In the genomic region with DNA sequence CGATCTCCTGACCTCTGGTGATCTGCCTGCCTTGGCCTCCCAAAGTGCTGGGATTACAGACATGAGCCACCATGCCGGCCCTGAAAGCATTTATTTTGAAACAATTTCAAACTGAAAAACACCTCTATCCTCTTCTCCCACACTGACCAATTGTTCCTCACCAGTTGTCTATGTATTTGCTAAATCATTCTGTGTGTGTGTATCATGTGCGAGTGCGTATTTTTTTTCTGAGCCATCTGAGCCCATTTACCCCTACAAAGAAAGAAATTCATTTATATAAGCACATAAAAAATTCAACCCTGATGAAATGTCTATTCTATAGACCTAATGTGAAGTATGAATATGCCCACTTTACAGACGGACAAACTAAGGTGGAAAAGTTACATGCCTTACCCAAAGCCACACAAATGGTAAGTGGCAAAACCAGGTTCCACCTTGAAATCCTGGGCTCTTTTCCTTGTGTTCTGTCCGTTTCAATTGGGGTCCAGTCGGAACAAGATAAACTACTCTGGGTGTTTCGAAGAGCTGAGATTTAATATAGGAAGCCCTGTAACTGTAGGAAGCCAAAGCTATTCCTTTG, we compare ENCODE assay signal across 20 cellular contexts. TPM values are rescaled to one million over a fixed set of nuclear protein-coding genes. Genes with fewer than 3 reads are reported as not detected.
DNase-seq lines count a peak whose midpoint lies in the region; ATAC-seq, FAIRE-seq and TF ChIP-seq lines count a peak whose summit lies in the region.
"Had no signal": no experiment of that assay in that cellular context is flagged by ENCODE, and none has a peak within 500 bp of the region (broad histone marks: within the 10 kb centered on the region; RNA-seq: fewer than 3 reads in every experiment).

No MANE protein-coding gene starts in this region.

- no peaks in the 10 kb centered on the region for H3K79me2 ChIP-seq in PC-3 (ENCODE audit: low read length)
- no peaks in the 10 kb centered on the region for H3K79me2 ChIP-seq in K562 (ENCODE audit: control insufficient read depth, insufficient read depth, low read length)

- H4K20me1 ChIP-seq in PC-3 (ENCODE audit: low read length) (no peaks in the 10 kb centered on the region), K562 (replicated peaks; ENCODE audit: control insufficient read depth, insufficient read depth, low read length) (no peaks in the 10 kb centered on the region; the same call in 1 of the 2 replicates)

- FAIRE-seq in K562 (lab: Jason Lieb, UNC) (no peak), pancreas (lab: Jason Lieb, UNC) (no peak)

- intact Hi-C loops in PC-3 (cut with micrococcal nuclease) (no loop called here), K562 (cut with micrococcal nuclease) (no loop called here), pancreas (cut with DNase I) (no loop called here)

- H3K4me2 ChIP-seq in PC-3 (ENCODE audit: low read length): peak overlapping the region; percentile 69
- H3K4me2 ChIP-seq in K562 (ENCODE audit: insufficient read depth, low read length): no peak overlapping the region

- H3K27ac Mint-ChIP-seq in activated naive CD4-positive, alpha-beta T cell treated with anti-CD3 and anti-CD28 coated beads, Interleukin-2, amount 50 U/mL, for 72 hours: peak overlapping the region; percentile 73 to 94
- peak overlapping the region; percentile 76 for H3K27ac Mint-ChIP-seq in stimulated activated memory B cell treated with anti-CD40 and anti-IgM and Interleukin-4, amounts not matched to agents 10 μg/mL and 1 μg/mL and 100 μg/mL, for 72 hours

- peaks cover 43% of the 10 kb centered on the region for H3K4me1 Mint-ChIP-seq in stimulated activated memory B cell treated with anti-CD40 and anti-IgM and Interleukin-4, amounts not matched to agents 10 μg/mL and 1 μg/mL and 100 μg/mL, for 72 hours

- H3F3A ChIP-seq in PC-3 (ENCODE audit: low read length, unreplicated experiment): no peaks in the 10 kb centered on the region

- H3K9me3 ChIP-seq in PC-3 (ENCODE audit: low read length) (no peaks in the 10 kb centered on the region), K562 (replicated peaks; ENCODE audit: control insufficient read depth, insufficient read depth, low read depth, low read length) (no peaks in the 10 kb centered on the region), pancreas (no peaks in the 10 kb centered on the region)
- H3K9me3 ChIP-seq: stomach had no signal

- H3K27me3 ChIP-seq in PC-3 (ENCODE audit: low read length): no peaks in the 10 kb centered on the region
- H3K27me3 ChIP-seq in K562 (ENCODE audit: control insufficient read depth in 2 of 2, insufficient read depth in 2 of 2, low read length in 2 of 2): peaks cover 45 to 79% of the 10 kb centered on the region in 2 experiments
- no peaks in the 10 kb centered on the region for H3K27me3 ChIP-seq in pancreas

- H3K9ac ChIP-seq in PC-3 (ENCODE audit: low read length) (no peak overlapping the region), K562 (ENCODE audit: insufficient read depth in 1 of 2, low read depth in 2 of 2, low read length in 2 of 2) (no peak overlapping the region)

- H3K4me3 ChIP-seq in PC-3 (ENCODE audit: low read length) (peak overlapping the region; percentile 39; the same call in 1 of the 2 replicates), K562 (no peak overlapping the region), pancreas (no peak overlapping the region)
- H3K4me3 ChIP-seq: stomach had no signal

- H3K36me3 Mint-ChIP-seq in activated naive CD4-positive, alpha-beta T cell treated with anti-CD3 and anti-CD28 coated beads, Interleukin-2, amount 50 U/mL, for 72 hours: peaks cover 0 to 7% of the 10 kb centered on the region in 2 donors
- no peaks in the 10 kb centered on the region for H3K36me3 Mint-ChIP-seq in stimulated activated memory B cell treated with anti-CD40 and anti-IgM and Interleukin-4, amounts not matched to agents 10 μg/mL and 1 μg/mL and 100 μg/mL, for 72 hours
- H3K36me3 Mint-ChIP-seq: naive thymus-derived CD8-positive, alpha-beta T cell had no signal

- POLR2A ChIA-PET in PC-3 (lab: Charles Lee; ENCODE audit: unreplicated experiment): no interaction called here
- POLR2A ChIA-PET in K562 (lab: Yijun Ruan, JAX): interaction anchor here (1.3 to 1.7 kb wide), 2 partner anchors 8 to 11 kb away, joined by 4 to 10 read pairs; no protein-coding TSS in a partner anchor

- no peak for DNase-seq in activated naive CD4-positive, alpha-beta T cell treated with anti-CD3 and anti-CD28 coated beads, Interleukin-2, amount 50 U/mL, for 72 hours (ENCODE audit: low spot score in 2 of 2)
- DNase-seq in activated naive CD4-positive, alpha-beta T cell treated with Interleukin-2 at 50 U/mL for 16 hours: no peak
- DNase-seq in PC-3 (no peak), K562 (ENCODE audit: extremely low read depth in 1 of 4, low spot score in 3 of 4) (no peak), pons (ENCODE audit: low spot score) (no peak), pancreas (no peak)
- DNase-seq: activated gamma-delta T cell; AML-193; cerebellar nuclear complex; COR-L47; H7; KG1; naive thymus-derived CD8-positive, alpha-beta T cell; NCI-H1694; NCI-H2171 treated with DMSO at 0.1 percent for 48 hours; NCI-H526 treated with DMSO at 0.1 percent for 48 hours; stomach; trophoblast cell had no signal

- no peak overlapping the region for H3K4me3 Mint-ChIP-seq in stimulated activated memory B cell treated with anti-CD40 and anti-IgM and Interleukin-4, amounts not matched to agents 10 μg/mL and 1 μg/mL and 100 μg/mL, for 72 hours
- H3K4me3 Mint-ChIP-seq: naive thymus-derived CD8-positive, alpha-beta T cell had no signal

- in situ Hi-C loops in K562 (cut with MboI): no loop called here

- no peak for ATAC-seq in activated naive CD4-positive, alpha-beta T cell treated with anti-CD3 and anti-CD28 coated beads, Interleukin-2, amount 50 U/mL, for 72 hours
- no peak for ATAC-seq in PC-3
- ATAC-seq in K562: no peak
- ATAC-seq in stimulated activated memory B cell treated with anti-CD40 and anti-IgM and Interleukin-4, amounts not matched to agents 10 μg/mL and 1 μg/mL and 100 μg/mL, for 72 hours: no peak
- no peak for ATAC-seq in pancreas
- ATAC-seq: naive thymus-derived CD8-positive, alpha-beta T cell; Right ventricle myocardium inferior had no signal

- BruUV-seq in PC-3 (replicated peaks; lab: Mats Ljungman, UMichigan): no TSS peak
- BruUV-seq in K562 (replicated peaks; lab: Mats Ljungman, UMichigan): no TSS peak

- CTCF ChIA-PET in PC-3 (lab: Charles Lee): interaction anchor here (1.3 to 2.1 kb wide), 2 partner anchors 67 to 266 kb away, joined by 3 to 7 read pairs; a partner anchor contains a TSS
- CTCF ChIA-PET in K562 (lab: Yijun Ruan, JAX; ENCODE audit: low intra/inter-chr PET ratio): no interaction called here

- TF ChIP-seq EP300 in K562 (IDR thresholded peaks at IDR 0.05; ENCODE audit: low read length): no peak

- no peaks in the 10 kb centered on the region for H3K9me3 Mint-ChIP-seq in activated naive CD4-positive, alpha-beta T cell treated with anti-CD3 and anti-CD28 coated beads, Interleukin-2, amount 50 U/mL, for 72 hours
- H3K9me3 Mint-ChIP-seq in stimulated activated memory B cell treated with anti-CD40 and anti-IgM and Interleukin-4, amounts not matched to agents 10 μg/mL and 1 μg/mL and 100 μg/mL, for 72 hours: no peaks in the 10 kb centered on the region
- H3K9me3 Mint-ChIP-seq: naive thymus-derived CD8-positive, alpha-beta T cell had no signal

- peak overlapping the region; percentile 62; the same call in 1 of the 2 replicates for H3K27ac ChIP-seq in PC-3 (ENCODE audit: low read length)
- H3K27ac ChIP-seq in K562 (ENCODE audit: extremely low read depth, low read depth, low read length): no peak overlapping the region
- H3K27ac ChIP-seq in pancreas: no peak overlapping the region
- H3K27ac ChIP-seq: stomach had no signal

- H3K4me1 ChIP-seq in PC-3 (ENCODE audit: insufficient read depth, low read length): peaks cover 16% of the 10 kb centered on the region
- peaks cover 6 to 14% of the 10 kb centered on the region in 2 experiments; a peak in 3 of 5 replicates for H3K4me1 ChIP-seq in K562 (replicated peaks in 1 of 2; ENCODE audit: control insufficient read depth in 2 of 2, insufficient read depth in 2 of 2, low read length in 2 of 2)
- no peaks in the 10 kb centered on the region for H3K4me1 ChIP-seq in pancreas

- WGBS in K562 (ENCODE audit: insufficient coverage, low coverage, missing lambda C conversion rate): 8% methylated on average over 8 of the region's 8 CpGs
- WGBS in pancreas, 2 donors: 75 to 85% methylated on average over 8 of the region's 8 CpGs

- no peak for TF ChIP-seq POLR2A in K562 (conservative IDR thresholded peaks at IDR 0.05)

- peaks cover 37% of the 10 kb centered on the region for H3K27me3 Mint-ChIP-seq in stimulated activated memory B cell treated with anti-CD40 and anti-IgM and Interleukin-4, amounts not matched to agents 10 μg/mL and 1 μg/mL and 100 μg/mL, for 72 hours

- H3K36me3 ChIP-seq in PC-3 (ENCODE audit: low read depth, low read length) (no peaks in the 10 kb centered on the region), K562 (ENCODE audit: control insufficient read depth, insufficient read depth, low read length) (no peaks in the 10 kb centered on the region), pancreas (no peaks in the 10 kb centered on the region)
- H3K36me3 ChIP-seq: stomach had no signal

- TF ChIP-seq CTCF in PC-3 (conservative IDR thresholded peaks at IDR 0.05; ENCODE audit: low read depth, low read length) (no peak), K562 (IDR thresholded peaks at IDR 0.05 in 2 of 3, conservative IDR thresholded peaks at IDR 0.05 in 1 of 3; ENCODE audit: insufficient read depth in 2 of 3, low read depth in 1 of 3, low read length in 3 of 3) (no peak), pancreas (IDR thresholded peaks at IDR 0.05) (no peak)

- 0 out of 2 replicates have a peak overlapping the region, but pooled peaks have one; percentile 52 for H2AFZ ChIP-seq in PC-3 (ENCODE audit: low read length)
- no peak overlapping the region for H2AFZ ChIP-seq in K562 (ENCODE audit: low read depth, low read length)

- no peaks in the 10 kb centered on the region for H3K9me1 ChIP-seq in K562 (ENCODE audit: control insufficient read depth, insufficient read depth, low read length)

- no peaks in the 10 kb centered on the region for H3K9me2 ChIP-seq in PC-3 (replicated peaks; ENCODE audit: low read length)

- TF ChIP-seq RAD21 in K562 (CRISPR knock-in tag; conservative IDR thresholded peaks at IDR 0.05 in 1 of 2, IDR thresholded peaks at IDR 0.05 in 1 of 2): no peak

RNA-seq across cellular contexts. Expression of a gene that starts 46.8 kb away (rescaled TPM):
- total RNA-seq in activated naive CD4-positive, alpha-beta T cell treated with anti-CD3 and anti-CD28 coated beads, Interleukin-2, amount 50 U/mL, for 72 hours: 100 to 1,000 TPM; 141 to 227 TPM
- total RNA-seq in PC-3 (2014; rRNA removed) (28.4 and 42.0 TPM in 2 replicates), K562 (2014; rRNA removed) (82.8 and 86.5 TPM in 2 replicates), K562 (2014; rRNA removed; fragmentation: Illumina TruSeq; extraction: Trizol) (124 and 148 TPM in 2 replicates), K562 (2015; rRNA removed; fragmentation: Illumina TruSeq; extraction: Trizol) (123 and 125 TPM in 2 replicates), K562 (2021) (144 and 145 TPM in 2 replicates), pancreas (10 to 100 TPM; 31.0 to 52.7 (median 38.9) TPM)
- 96.3 and 236 TPM in 2 replicates for total RNA-seq in K562 (2011; cell fraction: chromatin; rRNA removed; ENCODE audit: low replicate concordance)
- 32.2 and 43.0 TPM in 2 replicates for total RNA-seq in K562 (2011; cell fraction: nucleolus; rRNA removed)
- 66.7 and 73.8 TPM in 2 replicates for total RNA-seq in K562 (2011; cell fraction: nucleoplasm; rRNA removed)
- polyA plus RNA-seq in K562 (2011; rRNA removed) (51.7 and 53.2 TPM in 2 replicates), K562 (2014; fragmentation: Illumina TruSeq; extraction: Trizol) (194 and 217 TPM in 2 replicates), K562 (2014; fragmentation: Nextera tagmentation; extraction: Ambion mirVana) (10 to 100 TPM; 23.6 to 25.8 TPM), K562 (2014; rRNA removed) (139 and 141 TPM in 2 replicates), pancreas (100 to 1,000 TPM in 1 of 2 donors, 10 to 100 TPM in 1; 83.7 to 101 TPM)
- polyA plus RNA-seq in K562 (2011; cell fraction: cytosol; rRNA removed): 15.8 and 25.6 TPM in 2 replicates
- polyA plus RNA-seq in K562 (2011; cell fraction: nucleus; rRNA removed): 113 and 117 TPM in 2 replicates
- 102 and 131 TPM in 2 replicates for polyA plus RNA-seq in K562 (2012)
- 33.3 and 36.7 TPM in 2 replicates for polyA minus RNA-seq in K562 (2011; rRNA and poly(A)+ RNA removed)
- polyA minus RNA-seq in K562 (2011; cell fraction: cytosol; rRNA and poly(A)+ RNA removed): 27.6 and 31.4 TPM in 2 replicates
- polyA minus RNA-seq in K562 (2011; cell fraction: nucleus; rRNA and poly(A)+ RNA removed): 27.5 and 50.4 TPM in 2 replicates
